8 cellular contexts compared by ENCODE assay signal in the genomic region with DNA sequence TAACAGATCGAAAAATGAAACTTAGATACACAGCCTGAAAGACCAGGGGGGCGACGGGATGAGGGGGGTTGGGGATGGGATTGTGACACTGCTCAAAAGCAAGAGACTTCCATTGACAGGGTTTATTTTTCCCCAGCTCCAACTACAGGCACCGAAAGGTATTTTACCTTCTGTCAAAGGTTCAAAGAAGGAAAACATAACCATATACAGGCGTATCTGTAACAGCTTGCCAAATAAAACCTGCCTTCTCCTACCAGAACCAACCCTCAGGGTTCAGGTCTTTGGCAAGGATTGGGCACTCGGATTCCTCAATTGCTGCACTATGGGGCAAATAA. TPM values are rescaled to one million over a fixed set of nuclear protein-coding genes. Genes with fewer than 3 reads are reported as not detected.
DNase-seq lines count a peak whose midpoint lies in the region; ATAC-seq and TF ChIP-seq lines count a peak whose summit lies in the region.

No MANE protein-coding gene starts in this region.

- no peaks in the 10 kb centered on the region for H3K36me3 ChIP-seq in CD8-positive, alpha-beta T cell (ENCODE audit: insufficient read depth, low read length)
- H3K36me3 ChIP-seq in KMS-11 (ENCODE audit: insufficient read depth) (no peaks in the 10 kb centered on the region), ectodermal cell (ENCODE audit: control insufficient read depth, insufficient read depth, low read length) (no peaks in the 10 kb centered on the region), neuron (ENCODE audit: insufficient read depth, low read length) (no peaks in the 10 kb centered on the region)

- H3K4me1 Mint-ChIP-seq in CD8-positive, alpha-beta T cell (ENCODE audit: low read depth), result peaks cover 26% of the 10 kb centered on the region
- H3K4me1 Mint-ChIP-seq in activated CD4-positive, alpha-beta memory T cell treated with anti-CD3 and anti-CD28 coated beads, Interleukin-2, amount 10 ng/mL, durations not matched to agents 7 days and 5 days, result peaks cover 21% of the 10 kb centered on the region

- H3K27me3 Mint-ChIP-seq in CD8-positive, alpha-beta T cell (ENCODE audit: low read depth), result peaks cover 51% of the 10 kb centered on the region
- peaks cover 50% of the 10 kb centered on the region for H3K27me3 Mint-ChIP-seq in activated CD4-positive, alpha-beta memory T cell treated with anti-CD3 and anti-CD28 coated beads, Interleukin-2, amount 10 ng/mL, durations not matched to agents 7 days and 5 days

- H3K4me3 Mint-ChIP-seq in CD8-positive, alpha-beta T cell, result no peak overlapping the region
- no peak overlapping the region for H3K4me3 Mint-ChIP-seq in activated CD4-positive, alpha-beta memory T cell treated with anti-CD3 and anti-CD28 coated beads, Interleukin-2, amount 10 ng/mL, durations not matched to agents 7 days and 5 days

- no peaks in the 10 kb centered on the region for H3K36me3 Mint-ChIP-seq in CD8-positive, alpha-beta T cell
- no peaks in the 10 kb centered on the region for H3K36me3 Mint-ChIP-seq in activated CD4-positive, alpha-beta memory T cell treated with anti-CD3 and anti-CD28 coated beads, Interleukin-2, amount 10 ng/mL, durations not matched to agents 7 days and 5 days (ENCODE audit: low read depth)

- peaks cover 15% of the 10 kb centered on the region for H3K27me3 ChIP-seq in CD8-positive, alpha-beta T cell (ENCODE audit: insufficient read depth, low read length)
- H3K27me3 ChIP-seq in KMS-11 (ENCODE audit: insufficient read depth, low read depth) (no peaks in the 10 kb centered on the region), ectodermal cell (ENCODE audit: control insufficient read depth, insufficient read depth, low read length, poor library complexity, severe bottlenecking) (peaks cover 8% of the 10 kb centered on the region), neuron (ENCODE audit: insufficient read depth, low read length) (no peaks in the 10 kb centered on the region)

- TF ChIP-seq CTCF in CD8-positive, alpha-beta T cell (IDR thresholded peaks at IDR 0.05), result no peak
- no peak for TF ChIP-seq CTCF in KMS-11 (conservative IDR thresholded peaks at IDR 0.05; ENCODE audit: low read depth, low read length)

- peak overlapping the region; percentile 76 for H3K4me2 ChIP-seq in KMS-11

- CTCF ChIA-PET in CD8-positive, alpha-beta T cell (lab: Charles Lee), result no interaction called here
- CTCF ChIA-PET in activated CD4-positive, alpha-beta memory T cell treated with anti-CD3 and anti-CD28 coated beads, Interleukin-2, amount 10 ng/mL, durations not matched to agents 7 days and 5 days (lab: Charles Lee), result no interaction called here

- POLR2A ChIA-PET in CD8-positive, alpha-beta T cell (lab: Charles Lee), result no interaction called here
- POLR2A ChIA-PET in activated CD4-positive, alpha-beta memory T cell treated with anti-CD3 and anti-CD28 coated beads, Interleukin-2, amount 10 ng/mL, durations not matched to agents 7 days and 5 days (lab: Charles Lee), result no interaction called here

- peaks cover 24% of the 10 kb centered on the region for H3K4me1 ChIP-seq in CD8-positive, alpha-beta T cell (ENCODE audit: insufficient read depth, low read length)
- H3K4me1 ChIP-seq in KMS-11 (ENCODE audit: low read depth, poor library complexity, severe bottlenecking), result peaks cover 4% of the 10 kb centered on the region
- no peaks in the 10 kb centered on the region for H3K4me1 ChIP-seq in ectodermal cell (ENCODE audit: control insufficient read depth, insufficient read depth, low read length)
- peaks cover 18% of the 10 kb centered on the region for H3K4me1 ChIP-seq in neuron (ENCODE audit: insufficient read depth, low read length)

- ATAC-seq in CD8-positive, alpha-beta T cell, result no peak
- ATAC-seq in left colon (no peak), GM19395 (IDR thresholded peaks at IDR 0.05; ENCODE audit: unreplicated experiment) (no peak), HG03521 (IDR thresholded peaks at IDR 0.05; ENCODE audit: unreplicated experiment) (no peak)

- no peaks in the 10 kb centered on the region for H4K20me1 ChIP-seq in KMS-11 (ENCODE audit: insufficient read depth)

- H3K27ac ChIP-seq in CD8-positive, alpha-beta T cell (ENCODE audit: low read depth, low read length), result no peak overlapping the region
- H3K27ac ChIP-seq in KMS-11, result no peak overlapping the region
- H3K27ac ChIP-seq in ectodermal cell (ENCODE audit: insufficient read depth, low read depth, low read length, poor library complexity, severe bottlenecking), result no peak overlapping the region

- H2AFZ ChIP-seq in KMS-11 (ENCODE audit: low read depth), result peak overlapping the region; percentile 68; the same call in 1 of the 2 replicates
- H2AFZ ChIP-seq in neuron (ENCODE audit: low read depth, low read length), result peak overlapping the region; percentile 65

- no peak for DNase-seq in CD8-positive, alpha-beta T cell
- no peak for DNase-seq in activated CD4-positive, alpha-beta memory T cell treated with anti-CD3 and anti-CD28 coated beads, Interleukin-2, amount 10 ng/mL, durations not matched to agents 7 days and 5 days
- no peak for DNase-seq in left colon

- H3K9me3 Mint-ChIP-seq in CD8-positive, alpha-beta T cell, result no peaks in the 10 kb centered on the region
- no peaks in the 10 kb centered on the region for H3K9me3 Mint-ChIP-seq in activated CD4-positive, alpha-beta memory T cell treated with anti-CD3 and anti-CD28 coated beads, Interleukin-2, amount 10 ng/mL, durations not matched to agents 7 days and 5 days

- H3K9me3 ChIP-seq in CD8-positive, alpha-beta T cell (ENCODE audit: low read length), result no peaks in the 10 kb centered on the region
- H3K9me3 ChIP-seq in ectodermal cell (ENCODE audit: control insufficient read depth, low read length) (no peaks in the 10 kb centered on the region), neuron (ENCODE audit: low read length) (no peaks in the 10 kb centered on the region)

- WGBS in ectodermal cell, 2 experiments, result 0 to 1% methylated on average over 3 to 6 of the region's 6 CpGs

- H3K4me3 ChIP-seq in CD8-positive, alpha-beta T cell (ENCODE audit: low read depth, low read length), result peak overlapping the region; percentile 31
- H3K4me3 ChIP-seq in KMS-11 (IDR thresholded peaks at IDR 0.05; ENCODE audit: insufficient read depth, low read depth, low read length) (no peak overlapping the region), ectodermal cell (ENCODE audit: insufficient read depth, low read depth, low read length) (peak overlapping the region; percentile 95), neuron (ENCODE audit: low read length) (peak overlapping the region; percentile 94)

- H3K27ac Mint-ChIP-seq in CD8-positive, alpha-beta T cell, result no peak overlapping the region
- H3K27ac Mint-ChIP-seq in activated CD4-positive, alpha-beta memory T cell treated with anti-CD3 and anti-CD28 coated beads, Interleukin-2, amount 10 ng/mL, durations not matched to agents 7 days and 5 days, result no peak overlapping the region

- intact Hi-C loops in CD8-positive, alpha-beta T cell (cut with DNase I, micrococcal nuclease), result no loop called here
- intact Hi-C loops in left colon (cut with DNase I, micrococcal nuclease), result no loop called here

- no peak overlapping the region for H3K9ac ChIP-seq in KMS-11

- no peaks in the 10 kb centered on the region for H3K79me2 ChIP-seq in KMS-11 (ENCODE audit: insufficient read depth, low read depth)

RNA-seq across cellular contexts. Expression of a gene that starts 1.3 kb away (rescaled TPM):
- not detected for total RNA-seq in CD8-positive, alpha-beta T cell
- polyA plus RNA-seq in ectodermal cell (2013, experiment 1 of 4), result 100 TPM
- 110 TPM for polyA plus RNA-seq in ectodermal cell (2013, experiment 2 of 4)
- 83.1 TPM for polyA plus RNA-seq in ectodermal cell (2013, experiment 3 of 4)
- polyA plus RNA-seq in ectodermal cell (2013, experiment 4 of 4), result 93.1 TPM
- not detected for total RNA-seq in activated CD4-positive, alpha-beta memory T cell treated with anti-CD3 and anti-CD28 coated beads, Interleukin-2, amount 10 ng/mL, durations not matched to agents 7 days and 5 days
- 10 to 100 TPM in 1 of 2 donors, under 1 TPM in 1; 0.34 to 10.8 TPM for total RNA-seq in left colon
